Comparison of ENCODE assay signal across 1 cellular context in genomic region chr17:47295037-47295873, GRCh38.
TF ChIP-seq lines count a peak whose summit lies in the region.

No MANE protein-coding gene starts in this region.

TF ChIP-seq in HepG2, 621 proteins besides CTCF, POLR2A, EP300 and RAD21 (continued from another document and continues in another):
- TF ChIP-seq TRAFD1 (CRISPR knock-in tag; IDR thresholded peaks at IDR 0.05; ENCODE audit: borderline replicate concordance) (no peak), HOMEZ (CRISPR knock-in tag; IDR thresholded peaks at IDR 0.05; ENCODE audit: low read depth) (peak; percentile 46; the same call in 1 of the 2 replicates), JUND (CRISPR knock-in tag; IDR thresholded peaks at IDR 0.05) (no peak), ZMYM2 (CRISPR knock-in tag; IDR thresholded peaks at IDR 0.05) (no peak), AKAP8 (CRISPR knock-in tag; IDR thresholded peaks at IDR 0.05) (no peak), ZNF644 (CRISPR knock-in tag; IDR thresholded peaks at IDR 0.05; ENCODE audit: low read depth) (peak; percentile 52; the same call in 1 of the 2 replicates), ZBTB8A (CRISPR knock-in tag; IDR thresholded peaks at IDR 0.05; ENCODE audit: borderline replicate concordance, low read depth) (no peak), TAF15 (IDR thresholded peaks at IDR 0.05; ENCODE audit: low read depth, low read length, poor library complexity, severe bottlenecking) (no peak), ZNF317 (CRISPR knock-in tag; IDR thresholded peaks at IDR 0.05) (peak; percentile 73; the same call in 1 of the 2 replicates), HMGXB4 (CRISPR knock-in tag; IDR thresholded peaks at IDR 0.05; ENCODE audit: borderline replicate concordance in 1 of 2, low read depth in 1 of 2) (no peak), ARNTL (CRISPR knock-in tag; IDR thresholded peaks at IDR 0.05) (no peak), CSRNP2 (CRISPR knock-in tag; conservative IDR thresholded peaks at IDR 0.05; ENCODE audit: low read depth) (no peak), CBFB (CRISPR knock-in tag; IDR thresholded peaks at IDR 0.05) (no peak), ATF7-NPFF (CRISPR knock-in tag; IDR thresholded peaks at IDR 0.05; ENCODE audit: low read depth) (no peak), BORCS8-MEF2B (CRISPR knock-in tag; IDR thresholded peaks at IDR 0.05) (0 out of 2 replicates have a peak, but pooled peaks have one; percentile 35), NRL (CRISPR knock-in tag; IDR thresholded peaks at IDR 0.05; ENCODE audit: borderline replicate concordance) (no peak), FOXP4 (CRISPR knock-in tag; IDR thresholded peaks at IDR 0.05) (no peak), ATF2 (CRISPR knock-in tag; IDR thresholded peaks at IDR 0.05) (no peak), TCF7 (IDR thresholded peaks at IDR 0.05; ENCODE audit: low read depth) (no peak), ARID2 (CRISPR knock-in tag; IDR thresholded peaks at IDR 0.05; ENCODE audit: borderline replicate concordance) (no peak), USF2 (IDR thresholded peaks at IDR 0.05; ENCODE audit: low read depth, low read length) (no peak), USF2 (CRISPR knock-in tag; IDR thresholded peaks at IDR 0.05; ENCODE audit: borderline replicate concordance) (no peak), ZNF75D (CRISPR knock-in tag; IDR thresholded peaks at IDR 0.05; ENCODE audit: borderline replicate concordance) (no peak), ZNF784 (CRISPR knock-in tag; IDR thresholded peaks at IDR 0.05; ENCODE audit: borderline replicate concordance) (no peak), ZBTB2 (CRISPR knock-in tag; IDR thresholded peaks at IDR 0.05; ENCODE audit: low read depth) (no peak), ZNF878 (CRISPR knock-in tag; IDR thresholded peaks at IDR 0.05) (no peak), ZMAT3 (CRISPR knock-in tag; conservative IDR thresholded peaks at IDR 0.05) (no peak), SOX5 (CRISPR knock-in tag; IDR thresholded peaks at IDR 0.05; ENCODE audit: borderline replicate concordance) (no peak), ZNF496 (CRISPR knock-in tag; IDR thresholded peaks at IDR 0.05; ENCODE audit: insufficient replicate concordance) (no peak), SAFB2 (CRISPR knock-in tag; IDR thresholded peaks at IDR 0.05; ENCODE audit: borderline replicate concordance, low read depth) (no peak), THRA (CRISPR knock-in tag; IDR thresholded peaks at IDR 0.05; ENCODE audit: borderline replicate concordance) (0 out of 2 replicates have a peak, but pooled peaks have one; percentile 29), ZBTB34 (CRISPR knock-in tag; IDR thresholded peaks at IDR 0.05) (peak; percentile 63; the same call in 1 of the 2 replicates), ZNF230 (CRISPR knock-in tag; IDR thresholded peaks at IDR 0.05) (no peak), MXD3 (CRISPR knock-in tag; IDR thresholded peaks at IDR 0.05) (no peak), ZHX1 (CRISPR knock-in tag; IDR thresholded peaks at IDR 0.05; ENCODE audit: low read depth) (no peak), ZC3H13 (CRISPR knock-in tag; IDR thresholded peaks at IDR 0.05) (no peak), ZNF282 (IDR thresholded peaks at IDR 0.05; ENCODE audit: partially characterized antibody) (no peak)
